Comparison of ENCODE assay signal across 1 cellular context in genomic region chr6:70879496-70879895, GRCh38.
TF ChIP-seq lines count a peak whose summit lies in the region.

No MANE protein-coding gene starts in this region.

TF ChIP-seq in GM12878, 131 proteins besides CTCF, POLR2A, EP300 and RAD21:
- TF ChIP-seq GATAD2B (conservative IDR thresholded peaks at IDR 0.05; ENCODE audit: low read depth) (no peak), ZNF24 (IDR thresholded peaks at IDR 0.05) (0 out of 2 replicates have a peak, but pooled peaks have one; percentile 42), EZH2 (IDR thresholded peaks at IDR 0.05; ENCODE audit: borderline replicate concordance, control insufficient read depth, low read depth, low read length) (no peak)
